ENCODE assay signal across 23 cellular contexts in genomic region chr14:33693237-33693636, GRCh38.
A peak's percentile ranks its signal among the peaks of the same experiment; 100 is the strongest.
DNase-seq lines count a peak whose midpoint lies in the region; ATAC-seq and TF ChIP-seq lines count a peak whose summit lies in the region.
"Had no signal": no experiment of that assay in that cellular context is flagged by ENCODE, and none has a peak within 500 bp of the region (broad histone marks: within the 10 kb centered on the region; RNA-seq: fewer than 3 reads in every experiment).

No MANE protein-coding gene starts in this region.

- intact Hi-C loops in sigmoid colon (cut with DNase I), result no loop called here

- no peak overlapping the region for H3K23ac ChIP-seq in neuronal stem cell (ENCODE audit: low read depth, low read length, poor library complexity)

- H2BK15ac ChIP-seq in neuronal stem cell (ENCODE audit: low read length), result no peak overlapping the region

- H3K18ac ChIP-seq in neuronal stem cell (ENCODE audit: low read length), result no peak overlapping the region

- TF ChIP-seq POLR2A in sigmoid colon (IDR thresholded peaks at IDR 0.05), result no peak

- H2AFZ ChIP-seq in neuronal stem cell (ENCODE audit: low read length), result no peak overlapping the region
- H2AFZ ChIP-seq: PC-9 had no signal

- H4K8ac ChIP-seq in neuronal stem cell (ENCODE audit: low read depth, low read length), result no peak overlapping the region

- H3K27me3 ChIP-seq in SJSA1 (replicated peaks) (no peaks in the 10 kb centered on the region), neuronal stem cell (ENCODE audit: control insufficient read depth in 3 of 3, insufficient read depth in 3 of 3, low read depth in 1 of 3, low read length in 3 of 3) (no peaks in the 10 kb centered on the region), sigmoid colon (no peaks in the 10 kb centered on the region)
- H3K27me3 ChIP-seq: BLaER1, foreskin keratinocyte had no signal

- H3K14ac ChIP-seq in neuronal stem cell (ENCODE audit: low read length), result no peak overlapping the region

- no peak for TF ChIP-seq CTCF in sigmoid colon (IDR thresholded peaks at IDR 0.05)

- no CpG with 5 or more reads among the region's 4 CpGs for WGBS in neuronal stem cell (ENCODE audit: extremely low coverage in 2 of 2, insufficient read length in 2 of 2, insufficient replicate concordance in 1 of 2), 2 donors
- WGBS in sigmoid colon, 2 donors, result 87 to 91% methylated on average over 4 of the region's 4 CpGs

- H3K4me1 ChIP-seq in SJSA1 (replicated peaks) (peaks cover 37% of the 10 kb centered on the region), neuronal stem cell (ENCODE audit: control insufficient read depth in 2 of 2, insufficient read depth in 1 of 2, low read depth in 1 of 2, low read length in 2 of 2) (no peaks in the 10 kb centered on the region), sigmoid colon (no peaks in the 10 kb centered on the region)
- H3K4me1 ChIP-seq: BLaER1, left ventricle myocardium inferior had no signal

- H2BK5ac ChIP-seq in neuronal stem cell (ENCODE audit: low read length), result no peak overlapping the region

- H3K4me2 ChIP-seq in neuronal stem cell (ENCODE audit: insufficient read depth, low read length, poor library complexity, severe bottlenecking), result no peak overlapping the region
- H3K4me2 ChIP-seq: BLaER1, KMS-11, PC-9 had no signal

- no peaks in the 10 kb centered on the region for H3K36me3 Mint-ChIP-seq in activated T-cell treated with anti-CD3 and anti-CD28 coated beads, Interleukin-2, amount 50 U/mL, for 4 hours (ENCODE audit: insufficient read depth)
- H3K36me3 Mint-ChIP-seq: activated naive CD8-positive, alpha-beta T cell treated with anti-CD3 and anti-CD28 coated beads, Interleukin-2, amount 10 ng/mL, durations not matched to agents 7 days and 5 days had no signal

- H3K9me3 ChIP-seq in SJSA1 (replicated peaks) (no peaks in the 10 kb centered on the region), neuronal stem cell (replicated peaks in 1 of 2; ENCODE audit: control insufficient read depth in 2 of 2, insufficient read depth in 1 of 2, low read depth in 1 of 2, low read length in 2 of 2) (no peaks in the 10 kb centered on the region), sigmoid colon (no peaks in the 10 kb centered on the region)
- H3K9me3 ChIP-seq: BLaER1, left ventricle myocardium inferior had no signal

- H3K4me3 Mint-ChIP-seq in activated T-cell treated with anti-CD3 and anti-CD28 coated beads, Interleukin-2, amount 50 U/mL, for 4 hours, result no peak overlapping the region
- H3K4me3 Mint-ChIP-seq: activated naive CD8-positive, alpha-beta T cell treated with anti-CD3 and anti-CD28 coated beads, Interleukin-2, amount 10 ng/mL, durations not matched to agents 7 days and 5 days; H9 had no signal

- no peak for ATAC-seq in activated T-cell treated with anti-CD3 and anti-CD28 coated beads, Interleukin-2, amount 50 U/mL, for 4 hours
- no peak for ATAC-seq in HG02571 (IDR thresholded peaks at IDR 0.05; ENCODE audit: unreplicated experiment)
- ATAC-seq: foreskin keratinocyte had no signal

- no peaks in the 10 kb centered on the region for H3K36me3 ChIP-seq in SJSA1
- H3K36me3 ChIP-seq in neuronal stem cell (replicated peaks in 1 of 2; ENCODE audit: control insufficient read depth in 2 of 2, insufficient read depth in 2 of 2, low read length in 2 of 2), result peaks cover 0 to 6% of the 10 kb centered on the region in 2 donors
- H3K36me3 ChIP-seq in sigmoid colon, result no peaks in the 10 kb centered on the region
- H3K36me3 ChIP-seq: BLaER1, left ventricle myocardium inferior had no signal

- H2BK120ac ChIP-seq in neuronal stem cell (ENCODE audit: low read depth, low read length), result no peak overlapping the region

- no peak overlapping the region for H2BK12ac ChIP-seq in neuronal stem cell (ENCODE audit: low read length)

- DNase-seq in Daoy (ENCODE audit: low read depth) (peak; percentile 85), SJSA1 (ENCODE audit: low read depth in 1 of 2, low spot score in 2 of 2) (peak in 1 of 2 experiments; percentile 52), fibroblast of gingiva (ENCODE audit: low read depth) (peak; percentile 52), renal cortical epithelial cell (ENCODE audit: low read depth) (peak; percentile 88), neuronal stem cell (ENCODE audit: low spot score) (no peak), sigmoid colon (no peak)
- DNase-seq in activated T-cell treated with anti-CD3 and anti-CD28 coated beads, Interleukin-2, amount 50 U/mL, for 4 hours, result no peak
- DNase-seq: activated CD4-positive, alpha-beta T cell treated with anti-CD3 and anti-CD28 coated beads, Interleukin-2, amount 50 U/mL, for 4 hours; activated naive CD8-positive, alpha-beta T cell treated with anti-CD3 and anti-CD28 coated beads, Interleukin-2, amount 10 ng/mL, durations not matched to agents 7 days and 5 days; activated T-cell treated with anti-CD3 and anti-CD28 coated beads, Interleukin-2, amount 50 U/mL, for 1 hour; central memory CD4-positive, alpha-beta T cell; DMS 273 treated with DMSO at 0.1 percent for 48 hours; effector memory CD4-positive, alpha-beta T cell; H9; left ventricle myocardium inferior; NCI-H1092 treated with DMSO at 0.1 percent for 48 hours; NCI-H748 treated with DMSO at 0.1 percent for 48 hours; PC-9; stimulated activated CD4-positive, alpha-beta T cell treated with anti-CD3 and anti-CD28 coated beads, Interleukin-4, amount 100 ng/mL, for 1 hour had no signal

- H2AK5ac ChIP-seq in neuronal stem cell (ENCODE audit: low read depth, low read length), result no peak overlapping the region

- H3K27ac ChIP-seq in SJSA1 (peak overlapping the region; percentile 94), neuronal stem cell (replicated peaks; ENCODE audit: low read length) (no peak overlapping the region), sigmoid colon (no peak overlapping the region)
- H3K27ac ChIP-seq: BLaER1, foreskin keratinocyte, KMS-11, left ventricle myocardium inferior, PC-9 had no signal

- H4K91ac ChIP-seq in neuronal stem cell (ENCODE audit: low read depth, low read length, poor library complexity), result no peak overlapping the region

- H3K4me1 Mint-ChIP-seq in activated T-cell treated with anti-CD3 and anti-CD28 coated beads, Interleukin-2, amount 50 U/mL, for 4 hours (ENCODE audit: low read depth), result no peaks in the 10 kb centered on the region
- H3K4me1 Mint-ChIP-seq: activated naive CD8-positive, alpha-beta T cell treated with anti-CD3 and anti-CD28 coated beads, Interleukin-2, amount 10 ng/mL, durations not matched to agents 7 days and 5 days; H9 had no signal

- no peaks in the 10 kb centered on the region for H3K79me1 ChIP-seq in neuronal stem cell (ENCODE audit: low read depth, low read length)

- no peak overlapping the region for H3K4ac ChIP-seq in neuronal stem cell (ENCODE audit: low read length)

- no peaks in the 10 kb centered on the region for H3K27me3 Mint-ChIP-seq in activated T-cell treated with anti-CD3 and anti-CD28 coated beads, Interleukin-2, amount 50 U/mL, for 4 hours (ENCODE audit: low read depth)
- H3K27me3 Mint-ChIP-seq: activated naive CD8-positive, alpha-beta T cell treated with anti-CD3 and anti-CD28 coated beads, Interleukin-2, amount 10 ng/mL, durations not matched to agents 7 days and 5 days had no signal

- no peak for TF ChIP-seq EP300 in sigmoid colon (IDR thresholded peaks at IDR 0.05)

- no peaks in the 10 kb centered on the region for H3K9me3 Mint-ChIP-seq in activated T-cell treated with anti-CD3 and anti-CD28 coated beads, Interleukin-2, amount 50 U/mL, for 4 hours
- H3K9me3 Mint-ChIP-seq: activated naive CD8-positive, alpha-beta T cell treated with anti-CD3 and anti-CD28 coated beads, Interleukin-2, amount 10 ng/mL, durations not matched to agents 7 days and 5 days; H9 had no signal

- H3K9ac ChIP-seq in neuronal stem cell (ENCODE audit: low read depth, low read length, poor library complexity), result no peak overlapping the region
- H3K9ac ChIP-seq: BLaER1, KMS-11 had no signal

- H3K4me3 ChIP-seq in SJSA1 (no peak overlapping the region), neuronal stem cell (ENCODE audit: low read length in 2 of 2) (no peak overlapping the region), sigmoid colon (no peak overlapping the region)
- H3K4me3 ChIP-seq: BLaER1, left ventricle myocardium inferior, PC-9 had no signal

Comparison
In these comparisons a context has a peak if more than half of its experiments do, and no peak if none do; other contexts are left out.
1. DNase-seq: peak in Daoy (single experiment), fibroblast of gingiva (single experiment) and renal cortical epithelial cell (single experiment); none in activated T-cell treated with anti-CD3 and anti-CD28 coated beads, Interleukin-2, amount 50 U/mL, for 4 hours (single experiment), neuronal stem cell (single experiment) and sigmoid colon (single experiment).